ENCODE assay signal across 22 cellular contexts in the genomic region with DNA sequence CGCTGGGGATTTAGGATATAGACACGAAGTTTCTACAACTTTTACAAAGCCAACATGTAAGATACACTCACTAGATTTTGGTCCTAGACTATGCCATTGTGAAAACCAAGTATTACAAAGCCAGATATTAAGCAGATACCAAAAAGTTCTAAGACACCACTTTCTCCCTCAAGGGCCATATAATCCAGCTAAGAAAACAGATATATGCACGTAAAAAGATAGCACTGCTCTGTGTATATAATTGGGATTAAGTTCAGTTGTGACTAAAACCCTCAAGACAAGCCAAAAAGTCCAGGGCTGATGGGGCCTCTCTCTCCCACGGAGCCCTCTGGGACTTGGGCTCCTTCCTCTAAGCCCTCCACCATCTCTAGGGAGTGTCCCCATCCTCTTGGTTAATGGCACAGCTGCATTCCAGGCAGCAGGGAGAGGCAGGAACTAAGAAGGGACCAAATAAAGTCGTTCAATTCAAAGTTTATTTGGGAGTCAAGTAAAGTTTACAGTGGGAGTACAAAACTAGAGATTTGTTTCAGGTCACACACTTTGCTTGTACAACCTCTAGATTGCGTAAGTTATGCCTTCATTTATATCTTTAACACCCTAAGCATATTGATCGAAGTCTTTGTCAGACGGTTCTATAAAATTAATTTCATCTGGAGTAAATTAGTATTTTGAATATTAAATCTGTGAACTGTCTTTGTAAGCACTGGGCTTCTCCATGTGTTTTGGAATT.
DNase-seq lines count a peak whose midpoint lies in the region; ATAC-seq and TF ChIP-seq lines count a peak whose summit lies in the region.
"Had no signal": no experiment of that assay in that cellular context is flagged by ENCODE, and none has a peak within 500 bp of the region (broad histone marks: within the 10 kb centered on the region; RNA-seq: fewer than 3 reads in every experiment).

No MANE protein-coding gene starts in this region.

- DNase-seq in NB4 (ENCODE audit: low read depth) (peak; percentile 36), islet precursor cell (peak; percentile 68), neural progenitor cell (ENCODE audit: low spot score) (no peak), AG20443 (ENCODE audit: low spot score) (no peak), dermis blood vessel endothelial cell (no peak)
- DNase-seq: BE2C; CD4-positive, alpha-beta T cell; COR-L47; DMS 273 treated with DMSO at 0.1 percent for 48 hours; DMS79 treated with DMSO at 0.1 percent for 48 hours; KG1; NCI-H1105 treated with DMSO at 0.1 percent for 48 hours; NCI-H2081; NCI-H2171 treated with DMSO at 0.1 percent for 48 hours; NCI-H524 treated with DMSO at 0.1 percent for 48 hours; PC-3; RPMI8226; SHP77 had no signal

- peak overlapping the region; percentile 12 for H3K27ac Mint-ChIP-seq in neural progenitor cell
- H3K27ac Mint-ChIP-seq: CD4-positive, alpha-beta T cell had no signal

- H3K36me3 ChIP-seq in BLaER1 treated with 17β-estradiol and CSF1 and Interleukin-3, amounts not matched to agents 10 nM and 100 nM, result no peaks in the 10 kb centered on the region
- no peaks in the 10 kb centered on the region for H3K36me3 ChIP-seq in neural progenitor cell
- H3K36me3 ChIP-seq: BE2C had no signal

- ATAC-seq in HG02938 (IDR thresholded peaks at IDR 0.05; ENCODE audit: unreplicated experiment), result no peak
- no peak for ATAC-seq in GM21528 (IDR thresholded peaks at IDR 0.05; ENCODE audit: low FRiP score, unreplicated experiment)
- ATAC-seq: PC-3 had no signal

- peaks cover 38% of the 10 kb centered on the region for H3K4me1 Mint-ChIP-seq in neural progenitor cell

- H3K9me3 Mint-ChIP-seq in neural progenitor cell, result peaks cover 4% of the 10 kb centered on the region
- H3K9me3 Mint-ChIP-seq: CD4-positive, alpha-beta T cell had no signal

- H3K9me3 ChIP-seq in BLaER1 treated with 17β-estradiol and CSF1 and Interleukin-3, amounts not matched to agents 10 nM and 100 nM (replicated peaks in 1 of 11), result no peaks in the 10 kb centered on the region
- no peaks in the 10 kb centered on the region for H3K9me3 ChIP-seq in neural progenitor cell (ENCODE audit: low read depth)
- H3K9me3 ChIP-seq: BE2C had no signal

- H2AFZ ChIP-seq in neural progenitor cell (replicated peaks), result no peak overlapping the region

- H3K4me2 ChIP-seq in BLaER1 treated with 17β-estradiol and CSF1 and Interleukin-3, amounts not matched to agents 10 nM and 100 nM, result peak overlapping the region; percentile 2 to 83 (median 71); a peak in 17 of 22 replicates
- H3K4me2 ChIP-seq in neural progenitor cell, result no peak overlapping the region

- no peak for TF ChIP-seq POLR2A in NB4 (IDR thresholded peaks at IDR 0.05; ENCODE audit: extremely low read depth, insufficient read length)

- H3K79me2 ChIP-seq in neural progenitor cell (ENCODE audit: low read depth), result no peaks in the 10 kb centered on the region

- H3K27me3 Mint-ChIP-seq in neural progenitor cell (ENCODE audit: insufficient read depth, low read depth), result peaks cover 6% of the 10 kb centered on the region
- H3K27me3 Mint-ChIP-seq: CD4-positive, alpha-beta T cell had no signal

- H3K27ac ChIP-seq in BLaER1 treated with 17β-estradiol and CSF1 and Interleukin-3, amounts not matched to agents 10 nM and 100 nM, result peak overlapping the region in 4 of 11 experiments; percentile 32 to 45 (median 36); a peak in 6 of 22 replicates
- no peak overlapping the region for H3K27ac ChIP-seq in neural progenitor cell
- H3K27ac ChIP-seq: HL-60 had no signal

- H3K4me3 ChIP-seq in BLaER1 treated with 17β-estradiol and CSF1 and Interleukin-3, amounts not matched to agents 10 nM and 100 nM, result peak overlapping the region in 2 of 10 experiments; percentile 13 to 33; a peak in 2 of 20 replicates
- H3K4me3 ChIP-seq in NB4 (ENCODE audit: low read depth, low read length) (no peak overlapping the region), neural progenitor cell (no peak overlapping the region)

- H3K36me3 Mint-ChIP-seq in neural progenitor cell, result no peaks in the 10 kb centered on the region

- TF ChIP-seq CTCF in NB4 (IDR thresholded peaks at IDR 0.05; ENCODE audit: low read depth, low read length) (no peak), neural progenitor cell (IDR thresholded peaks at IDR 0.05) (no peak)

- peak overlapping the region in 1 of 11 experiments; percentile 17; a peak in 2 of 22 replicates for H3K9ac ChIP-seq in BLaER1 treated with 17β-estradiol and CSF1 and Interleukin-3, amounts not matched to agents 10 nM and 100 nM
- H3K9ac ChIP-seq in neural progenitor cell, result no peak overlapping the region

- no peak overlapping the region for H3K4me3 Mint-ChIP-seq in neural progenitor cell
- H3K4me3 Mint-ChIP-seq: CD4-positive, alpha-beta T cell had no signal

- H3K4me1 ChIP-seq in BLaER1 treated with 17β-estradiol and CSF1 and Interleukin-3, amounts not matched to agents 10 nM and 100 nM, result peaks cover 0 to 41% (median 34%) of the 10 kb centered on the region in 10 experiments; a peak in 15 of 20 replicates
- peaks cover 2% of the 10 kb centered on the region for H3K4me1 ChIP-seq in neural progenitor cell
- H3K4me1 ChIP-seq: BE2C had no signal

- no peaks in the 10 kb centered on the region for H3F3A ChIP-seq in neural progenitor cell (ENCODE audit: low read depth)

- no peaks in the 10 kb centered on the region for H3K27me3 ChIP-seq in BLaER1 treated with 17β-estradiol and CSF1 and Interleukin-3, amounts not matched to agents 10 nM and 100 nM
- H3K27me3 ChIP-seq in neural progenitor cell, result no peaks in the 10 kb centered on the region
- H3K27me3 ChIP-seq: BE2C had no signal

- no peaks in the 10 kb centered on the region for H4K20me1 ChIP-seq in BLaER1 treated with 17β-estradiol and CSF1 and Interleukin-3, amounts not matched to agents 10 nM and 100 nM
- no peaks in the 10 kb centered on the region for H4K20me1 ChIP-seq in neural progenitor cell (ENCODE audit: low read depth)

Comparison
In these comparisons a context has a peak if more than half of its experiments do, and no peak if none do; other contexts are left out.
1. DNase-seq: peak in NB4 (single experiment) and islet precursor cell (single experiment); none in neural progenitor cell (single experiment), AG20443 (single experiment) and dermis blood vessel endothelial cell (single experiment).